ENCODE assay signal across 15 cellular contexts in the genomic region with DNA sequence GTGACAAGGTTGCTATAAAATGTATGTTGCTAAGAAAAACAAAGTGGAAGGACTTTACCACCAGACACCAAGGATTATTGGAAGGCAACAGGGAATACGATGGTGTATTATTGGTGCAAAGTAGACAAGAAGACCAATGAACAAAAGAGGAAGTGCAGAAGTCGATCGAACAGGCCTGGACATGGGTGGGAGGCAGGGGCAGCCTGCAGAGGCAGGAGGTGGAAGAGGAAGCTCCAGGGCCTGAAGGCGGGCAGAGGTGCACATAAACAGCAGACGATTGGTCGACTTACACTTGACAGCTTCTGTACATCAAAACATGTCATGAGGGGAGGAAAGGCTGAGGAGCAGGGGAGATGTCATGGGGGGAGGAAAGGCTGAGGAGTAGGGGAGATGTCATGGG. TPM values are rescaled to one million over a fixed set of nuclear protein-coding genes. Genes with fewer than 3 reads are reported as not detected.
DNase-seq lines count a peak whose midpoint lies in the region; ATAC-seq lines count a peak whose summit lies in the region.
"Had no signal": no experiment of that assay in that cellular context is flagged by ENCODE, and none has a peak within 500 bp of the region (broad histone marks: within the 10 kb centered on the region; RNA-seq: fewer than 3 reads in every experiment).

No MANE protein-coding gene starts in this region.

- H2AK5ac ChIP-seq in trophoblast cell (ENCODE audit: low read length): no peak overlapping the region

- peaks cover 0 to 16% (median 0%) of the 10 kb centered on the region in 11 experiments; a peak in 3 of 22 replicates for H4K20me1 ChIP-seq in BLaER1 treated with 17β-estradiol and CSF1 and Interleukin-3, amounts not matched to agents 10 nM and 100 nM

- no peaks in the 10 kb centered on the region for H3K36me3 ChIP-seq in BLaER1 treated with 17β-estradiol and CSF1 and Interleukin-3, amounts not matched to agents 10 nM and 100 nM
- no peaks in the 10 kb centered on the region for H3K36me3 ChIP-seq in trophoblast cell (ENCODE audit: control insufficient read depth in 1 of 2, insufficient read depth in 2 of 2, low read length in 2 of 2)
- H3K36me3 ChIP-seq: esophagus squamous epithelium had no signal

- H3K4me2 ChIP-seq in BLaER1 treated with 17β-estradiol and CSF1 and Interleukin-3, amounts not matched to agents 10 nM and 100 nM: peak overlapping the region in 7 of 11 experiments; percentile 3 to 32 (median 19); a peak in 4 of 22 replicates
- H3K4me2 ChIP-seq in trophoblast cell (ENCODE audit: low read length): no peak overlapping the region

- in situ Hi-C loops in KBM-7 (cut with MboI; ENCODE audit: low pct_unique_long_range_greater_than_20kb, low sequenced_read_pairs): no loop called here

- H3K14ac ChIP-seq in trophoblast cell (ENCODE audit: low read length): no peak overlapping the region

- H3K23ac ChIP-seq in trophoblast cell (ENCODE audit: low read length): no peak overlapping the region

- no peak overlapping the region for H4K12ac ChIP-seq in trophoblast cell (ENCODE audit: low read depth, low read length)

- no peaks in the 10 kb centered on the region for H3K9me3 ChIP-seq in BLaER1 treated with 17β-estradiol and CSF1 and Interleukin-3, amounts not matched to agents 10 nM and 100 nM (replicated peaks in 1 of 11)
- peaks cover 5% of the 10 kb centered on the region for H3K9me3 ChIP-seq in trophoblast cell (ENCODE audit: insufficient read depth, low read depth, low read length)
- H3K9me3 ChIP-seq: body of pancreas, esophagus squamous epithelium had no signal

- DNase-seq in KBM-7 (peak; percentile 94), OCI-M2 (lab: John Stamatoyannopoulos, UW; ENCODE audit: unreplicated experiment) (peak; percentile 13), left kidney (ENCODE audit: low read depth, low spot score) (peak; percentile 87), NCI-H2196 treated with DMSO at 0.1 percent for 48 hours (lab: John Stamatoyannopoulos, UW; ENCODE audit: unreplicated experiment) (no peak), trophoblast cell (no peak), NCI-H510A treated with DMSO at 0.1 percent for 48 hours (lab: John Stamatoyannopoulos, UW) (no peak)
- DNase-seq: activated CD4-positive, alpha-beta T cell treated with anti-CD3 and anti-CD28 coated beads, Interleukin-2, amount 10 ng/mL, durations not matched to agents 7 days and 5 days; esophagus squamous epithelium; NCI-H2029; NCI-H69; T-helper 17 cell had no signal

- no peak overlapping the region for H2BK120ac ChIP-seq in trophoblast cell (ENCODE audit: insufficient read depth, low read length, poor library complexity)

- H3K27me3 ChIP-seq in BLaER1 treated with 17β-estradiol and CSF1 and Interleukin-3, amounts not matched to agents 10 nM and 100 nM: peaks cover 10 to 41% (median 27%) of the 10 kb centered on the region in 11 experiments; a peak in 19 of 22 replicates
- H3K27me3 ChIP-seq in trophoblast cell (ENCODE audit: insufficient read depth, low read length): no peaks in the 10 kb centered on the region
- H3K27me3 ChIP-seq: body of pancreas had no signal

- H3K79me1 ChIP-seq in trophoblast cell (ENCODE audit: low read length): no peaks in the 10 kb centered on the region

- no peak overlapping the region for H2BK12ac ChIP-seq in trophoblast cell (ENCODE audit: low read length)

- WGBS in trophoblast cell (ENCODE audit: extremely low coverage, insufficient coverage, insufficient read length): no CpG with 5 or more reads among the region's 6 CpGs

- H3K4me1 ChIP-seq in BLaER1 treated with 17β-estradiol and CSF1 and Interleukin-3, amounts not matched to agents 10 nM and 100 nM: peaks cover 5 to 21% (median 12%) of the 10 kb centered on the region in 10 experiments; a peak in 14 of 20 replicates
- H3K4me1 ChIP-seq in trophoblast cell (ENCODE audit: control insufficient read depth in 1 of 2, insufficient read depth in 2 of 2, low read length in 2 of 2): no peaks in the 10 kb centered on the region
- H3K4me1 ChIP-seq: esophagus squamous epithelium had no signal

- H3K27ac ChIP-seq in BLaER1 treated with 17β-estradiol and CSF1 and Interleukin-3, amounts not matched to agents 10 nM and 100 nM: no peak overlapping the region
- no peak overlapping the region for H3K27ac ChIP-seq in trophoblast cell (ENCODE audit: low read depth, low read length)
- H3K27ac ChIP-seq: body of pancreas, esophagus squamous epithelium had no signal

- H3K9ac ChIP-seq in BLaER1 treated with 17β-estradiol and CSF1 and Interleukin-3, amounts not matched to agents 10 nM and 100 nM: no peak overlapping the region
- no peak overlapping the region for H3K9ac ChIP-seq in trophoblast cell (ENCODE audit: low read length)

- H2BK5ac ChIP-seq in trophoblast cell (ENCODE audit: low read depth, low read length, poor library complexity): no peak overlapping the region

- ATAC-seq in GM18498 (IDR thresholded peaks at IDR 0.05; ENCODE audit: unreplicated experiment): no peak
- ATAC-seq: body of pancreas, T-helper 17 cell had no signal

- no peaks in the 10 kb centered on the region for H3K79me2 ChIP-seq in trophoblast cell (ENCODE audit: control insufficient read depth, insufficient read depth, low read length, poor library complexity)

- no peak overlapping the region for H4K91ac ChIP-seq in trophoblast cell (ENCODE audit: low read depth, low read length)

- H3K4ac ChIP-seq in trophoblast cell (ENCODE audit: low read depth, low read length): no peak overlapping the region

- H3K18ac ChIP-seq in trophoblast cell (ENCODE audit: low read length): no peak overlapping the region

- no peak overlapping the region for H2AFZ ChIP-seq in trophoblast cell (ENCODE audit: insufficient read depth, low read length, poor library complexity)

- no peak overlapping the region for H4K8ac ChIP-seq in trophoblast cell (ENCODE audit: low read depth, low read length)

- no peak overlapping the region for H3K4me3 ChIP-seq in BLaER1 treated with 17β-estradiol and CSF1 and Interleukin-3, amounts not matched to agents 10 nM and 100 nM
- H3K4me3 ChIP-seq in trophoblast cell (ENCODE audit: low read depth, low read length): no peak overlapping the region
- H3K4me3 ChIP-seq: body of pancreas, esophagus squamous epithelium had no signal

RNA-seq across cellular contexts. Expression of a gene that starts 10.5 kb away (rescaled TPM):
- polyA plus RNA-seq in trophoblast cell (2013): 0.19 and 0.21 TPM in 2 replicates
- polyA plus RNA-seq: keratinocyte had no signal

RNA-seq across cellular contexts. Expression of a gene that starts 34.3 kb away (rescaled TPM):
- not detected in 2 replicates for polyA plus RNA-seq in trophoblast cell (2013)
- polyA plus RNA-seq: keratinocyte had no signal

Comparison
In these comparisons a context has a peak if more than half of its experiments do, and no peak if none do; other contexts are left out.
1. DNase-seq: peak in KBM-7 (single experiment), OCI-M2 (single experiment) and left kidney (single experiment); none in NCI-H2196 treated with DMSO at 0.1 percent for 48 hours (single experiment), trophoblast cell (0 of 2) and NCI-H510A treated with DMSO at 0.1 percent for 48 hours (single experiment).